In genomic region chr18:62128157-62128556, GRCh38 we compare ENCODE assay signal across 16 cellular contexts. TPM values are rescaled to one million over a fixed set of nuclear protein-coding genes. Genes with fewer than 3 reads are reported as not detected.
A peak's percentile ranks its signal among the peaks of the same experiment; 100 is the strongest.
DNase-seq lines count a peak whose midpoint lies in the region; ATAC-seq and TF ChIP-seq lines count a peak whose summit lies in the region.
"Had no signal": no experiment of that assay in that cellular context is flagged by ENCODE, and none has a peak within 500 bp of the region (broad histone marks: within the 10 kb centered on the region; RNA-seq: fewer than 3 reads in every experiment).

No MANE protein-coding gene starts in this region.

- H3K27ac ChIP-seq in breast epithelium = no peak overlapping the region
- H3K27ac ChIP-seq in SJCRH30 = no peak overlapping the region
- H3K27ac ChIP-seq: heart left ventricle, neutrophil, upper lobe of left lung, WERI-Rb-1 had no signal

- H3K27me3 Mint-ChIP-seq in MCF 10A (ENCODE audit: insufficient read depth, unreplicated experiment) = no peaks in the 10 kb centered on the region
- H3K27me3 Mint-ChIP-seq: activated naive CD8-positive, alpha-beta T cell had no signal

- no peaks in the 10 kb centered on the region for H3K4me1 ChIP-seq in breast epithelium
- H3K4me1 ChIP-seq in SJCRH30 = peaks cover 14% of the 10 kb centered on the region
- H3K4me1 ChIP-seq: heart left ventricle, upper lobe of left lung had no signal

- BruUV-seq in MCF 10A (replicated peaks; lab: Mats Ljungman, UMichigan) = no TSS peak

- H3K36me3 Mint-ChIP-seq in MCF 10A (ENCODE audit: insufficient read depth, unreplicated experiment) = no peaks in the 10 kb centered on the region

- TF ChIP-seq CTCF in MCF 10A (IDR thresholded peaks at IDR 0.05; ENCODE audit: unreplicated experiment) = no peak
- no peak for TF ChIP-seq CTCF in breast epithelium (IDR thresholded peaks at IDR 0.05)
- no peak for TF ChIP-seq CTCF in fibroblast of pulmonary artery (IDR thresholded peaks at IDR 0.05; ENCODE audit: low read length, missing control alignments)

- H3K27me3 ChIP-seq in breast epithelium = no peaks in the 10 kb centered on the region
- H3K27me3 ChIP-seq in SJCRH30 = no peaks in the 10 kb centered on the region
- H3K27me3 ChIP-seq: heart left ventricle, neutrophil, upper lobe of left lung had no signal

- intact Hi-C loops in MCF 10A (cut with micrococcal nuclease) = no loop called here
- intact Hi-C loops in breast epithelium (cut with DNase I; ENCODE audit: low total_unique reads) = no loop called here

- ATAC-seq in GM21723 (IDR thresholded peaks at IDR 0.05; ENCODE audit: unreplicated experiment) (no peak), HG03439 (IDR thresholded peaks at IDR 0.05; ENCODE audit: unreplicated experiment) (no peak)
- ATAC-seq: heart left ventricle, left ventricle myocardium superior had no signal

- no peaks in the 10 kb centered on the region for H3K9me3 Mint-ChIP-seq in MCF 10A (ENCODE audit: unreplicated experiment)

- H3K9me3 ChIP-seq in breast epithelium (no peaks in the 10 kb centered on the region), SJCRH30 (replicated peaks) (no peaks in the 10 kb centered on the region)
- H3K9me3 ChIP-seq: heart left ventricle, neutrophil, upper lobe of left lung had no signal

- H3K4me1 Mint-ChIP-seq in MCF 10A (ENCODE audit: insufficient read depth, unreplicated experiment) = peaks cover 10% of the 10 kb centered on the region

- H3K27ac Mint-ChIP-seq in MCF 10A (ENCODE audit: low read depth, unreplicated experiment) = no peak overlapping the region
- H3K27ac Mint-ChIP-seq: activated naive CD8-positive, alpha-beta T cell had no signal

- CTCF ChIA-PET in MCF 10A (lab: Yijun Ruan, JAX) = interaction anchor here (0.5 to 6.0 kb wide), 6 partner anchors 539 to 806 kb away, joined by 3 to 59 read pairs (median 6); no protein-coding TSS in a partner anchor

- H3K36me3 ChIP-seq in breast epithelium = no peaks in the 10 kb centered on the region
- no peaks in the 10 kb centered on the region for H3K36me3 ChIP-seq in SJCRH30
- H3K36me3 ChIP-seq: heart left ventricle, neutrophil, upper lobe of left lung, WERI-Rb-1 had no signal

- H3K4me3 ChIP-seq in breast epithelium (no peak overlapping the region), SJCRH30 (no peak overlapping the region), fibroblast of pulmonary artery (replicated peaks; ENCODE audit: low read depth, low read length) (no peak overlapping the region)
- H3K4me3 ChIP-seq: heart left ventricle, upper lobe of left lung had no signal

- no peak for TF ChIP-seq POLR2A in breast epithelium (IDR thresholded peaks at IDR 0.05)

- no peak overlapping the region for H3K4me3 Mint-ChIP-seq in MCF 10A (ENCODE audit: unreplicated experiment)
- H3K4me3 Mint-ChIP-seq: activated naive CD8-positive, alpha-beta T cell had no signal

- DNase-seq in MCF 10A (ENCODE audit: unreplicated experiment) = peak; percentile 46
- DNase-seq in breast epithelium (ENCODE audit: low spot score in 2 of 2) = no peak
- peak; percentile 62 to 80 for DNase-seq in SJCRH30
- peak; percentile 28 for DNase-seq in fibroblast of pulmonary artery (ENCODE audit: low read depth)
- no peak for DNase-seq in NK-92 (lab: John Stamatoyannopoulos, UW; ENCODE audit: unreplicated experiment)
- DNase-seq in SIG-M5 (lab: John Stamatoyannopoulos, UW) = no peak
- DNase-seq: AML-193, heart left ventricle, left ventricle myocardium superior, NCI-H187, upper lobe of left lung, WERI-Rb-1 had no signal

- POLR2A ChIA-PET in MCF 10A (lab: Yijun Ruan, JAX) = interaction anchor here (1.0 kb wide), 1 partner anchor 262 kb away, joined by 3 read pairs; no protein-coding TSS in a partner anchor

RNA-seq across cellular contexts. Expression of gene PIGN, which starts 58.7 kb away (rescaled TPM):
- total RNA-seq in MCF 10A (2022) (29.4 and 29.5 TPM in 2 replicates), breast epithelium (10 to 100 TPM; 33.1 to 67.2 (median 47.9) TPM)
- 19.0 and 22.1 TPM in 2 replicates for total RNA-seq in SJCRH30 (2014; rRNA removed; shearing (Covaris generic))

RNA-seq across cellular contexts. Expression of gene RELCH, which starts 58.9 kb away (rescaled TPM):
- 20.7 and 24.7 TPM in 2 replicates for total RNA-seq in MCF 10A (2022)
- total RNA-seq in breast epithelium = 10 to 100 TPM; 33.0 to 69.4 (median 45.9) TPM
- total RNA-seq in SJCRH30 (2014; rRNA removed; shearing (Covaris generic)) = 12.2 and 16.5 TPM in 2 replicates

Comparison
In these comparisons a context has a peak if more than half of its experiments do, and no peak if none do; other contexts are left out.
1. DNase-seq: peak in MCF 10A (single experiment), SJCRH30 (2 of 2) and fibroblast of pulmonary artery (single experiment); none in breast epithelium (0 of 2), NK-92 (single experiment) and SIG-M5 (single experiment).